ENCODE assay signal across 19 cellular contexts in the genomic region with DNA sequence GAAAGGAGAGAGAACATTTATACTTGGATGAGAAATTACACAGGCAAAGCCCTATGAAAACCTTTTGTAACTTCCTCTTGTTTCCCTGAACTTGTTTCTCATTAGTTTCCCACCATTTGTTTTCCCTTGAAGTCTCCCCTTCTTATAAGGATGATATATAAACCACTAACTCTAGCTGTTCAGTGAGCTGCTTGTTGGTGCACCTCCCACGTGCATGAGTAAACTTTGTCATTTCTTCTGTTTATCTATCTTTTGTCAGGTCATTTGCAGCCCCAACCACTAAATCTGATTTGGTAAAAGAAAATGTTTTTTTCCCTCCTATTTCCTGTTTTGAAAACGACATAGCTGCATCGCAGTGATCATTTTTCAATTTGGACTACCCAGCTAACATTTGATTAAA.
"Had no signal": no experiment of that assay in that cellular context is flagged by ENCODE, and none has a peak within 500 bp of the region (broad histone marks: within the 10 kb centered on the region; RNA-seq: fewer than 3 reads in every experiment).

No MANE protein-coding gene starts in this region.

- H3K9me2 ChIP-seq: SK-N-SH had no signal

- DNase-seq: activated CD4-positive, alpha-beta memory T cell treated with anti-CD3 and anti-CD28 coated beads for 36 hours; activated CD4-positive, alpha-beta T cell treated with anti-CD3 and anti-CD28 coated beads for 36 hours; activated CD8-positive, alpha-beta memory T cell treated with anti-CD3 and anti-CD28 coated beads, Interleukin-2, amount 10 ng/mL, durations not matched to agents 7 days and 5 days; activated naive CD4-positive, alpha-beta T cell treated with anti-CD3 and anti-CD28 coated beads, Interleukin-2, amount 50 U/mL, for 16 hours; activated T-cell treated with anti-CD3 and anti-CD28 coated beads, Interleukin-2, amount 50 U/mL, for 1 hour; caudate nucleus; cortex of kidney; effector CD4-positive, alpha-beta T cell; foreskin melanocyte; lower lobe of right lung; sigmoid colon; SK-N-SH; stimulated activated CD4-positive, alpha-beta T cell treated with anti-CD3 and anti-CD28 coated beads, Interleukin-2, amount 100 ng/mL, for 24 hours; T-helper 1 cell; T1000; tibial artery; uterus had no signal

- H3K36me3 ChIP-seq: esophagus muscularis mucosa, lower lobe of right lung, sigmoid colon, tibial artery, uterus had no signal

- H3K4me2 ChIP-seq: SK-N-SH had no signal

- H3K4me3 ChIP-seq: esophagus muscularis mucosa, lower lobe of right lung, sigmoid colon, tibial artery, uterus had no signal

- H3K9me3 Mint-ChIP-seq: neural crest cell had no signal

- H3K27ac Mint-ChIP-seq: activated CD4-positive, alpha-beta memory T cell treated with anti-CD3 and anti-CD28 coated beads for 36 hours; activated CD4-positive, alpha-beta T cell treated with anti-CD3 and anti-CD28 coated beads for 36 hours; activated CD8-positive, alpha-beta memory T cell treated with anti-CD3 and anti-CD28 coated beads, Interleukin-2, amount 10 ng/mL, durations not matched to agents 7 days and 5 days had no signal

- H3K4me3 Mint-ChIP-seq: activated CD4-positive, alpha-beta memory T cell treated with anti-CD3 and anti-CD28 coated beads for 36 hours; activated CD4-positive, alpha-beta T cell treated with anti-CD3 and anti-CD28 coated beads for 36 hours; activated CD8-positive, alpha-beta memory T cell treated with anti-CD3 and anti-CD28 coated beads, Interleukin-2, amount 10 ng/mL, durations not matched to agents 7 days and 5 days; neural crest cell had no signal

- H3K27me3 Mint-ChIP-seq: activated CD4-positive, alpha-beta memory T cell treated with anti-CD3 and anti-CD28 coated beads for 36 hours; activated CD4-positive, alpha-beta T cell treated with anti-CD3 and anti-CD28 coated beads for 36 hours; activated CD8-positive, alpha-beta memory T cell treated with anti-CD3 and anti-CD28 coated beads, Interleukin-2, amount 10 ng/mL, durations not matched to agents 7 days and 5 days had no signal

- H3K4me1 Mint-ChIP-seq: activated CD4-positive, alpha-beta T cell treated with anti-CD3 and anti-CD28 coated beads for 36 hours; activated CD8-positive, alpha-beta memory T cell treated with anti-CD3 and anti-CD28 coated beads, Interleukin-2, amount 10 ng/mL, durations not matched to agents 7 days and 5 days; neural crest cell had no signal

- H3K27me3 ChIP-seq: esophagus muscularis mucosa, sigmoid colon, tibial artery, uterus had no signal

- H3K9me3 ChIP-seq: esophagus muscularis mucosa, lower lobe of right lung, SK-N-SH, tibial artery, uterus had no signal

- H3K36me3 Mint-ChIP-seq: activated CD4-positive, alpha-beta memory T cell treated with anti-CD3 and anti-CD28 coated beads for 36 hours; activated CD8-positive, alpha-beta memory T cell treated with anti-CD3 and anti-CD28 coated beads, Interleukin-2, amount 10 ng/mL, durations not matched to agents 7 days and 5 days had no signal

- H3K4me1 ChIP-seq: esophagus muscularis mucosa, lower lobe of right lung, sigmoid colon, tibial artery, uterus had no signal

- H3K27ac ChIP-seq: esophagus muscularis mucosa, lower lobe of right lung, sigmoid colon, tibial artery, uterus had no signal
